ENCODE assay signal across 18 cellular contexts in genomic region chr21:34988625-34989024, GRCh38.
DNase-seq lines count a peak whose midpoint lies in the region; ATAC-seq and TF ChIP-seq lines count a peak whose summit lies in the region.
"Had no signal": no experiment of that assay in that cellular context is flagged by ENCODE, and none has a peak within 500 bp of the region (broad histone marks: within the 10 kb centered on the region; RNA-seq: fewer than 3 reads in every experiment).

No MANE protein-coding gene starts in this region.

- no peaks in the 10 kb centered on the region for H3K9me3 Mint-ChIP-seq in activated naive CD8-positive, alpha-beta T cell (ENCODE audit: low read depth)
- no peaks in the 10 kb centered on the region for H3K9me3 Mint-ChIP-seq in activated naive CD8-positive, alpha-beta T cell treated with anti-CD3 and anti-CD28 coated beads for 36 hours
- H3K9me3 Mint-ChIP-seq in activated naive CD8-positive, alpha-beta T cell treated with anti-CD3 and anti-CD28 coated beads, Interleukin-2, amount 50 U/mL, for 24 hours, result no peaks in the 10 kb centered on the region
- H3K9me3 Mint-ChIP-seq in stimulated activated effector memory CD8-positive, alpha-beta T cell treated with anti-CD3 and anti-CD28 coated beads, Interleukin-12 subunit alpha, Interleukin-12 subunit beta, amount 100 ng/mL, for 72 hours, result no peaks in the 10 kb centered on the region
- H3K9me3 Mint-ChIP-seq: type B pancreatic cell had no signal

- peaks cover 7% of the 10 kb centered on the region for H3K36me3 Mint-ChIP-seq in activated naive CD8-positive, alpha-beta T cell
- peaks cover 8% of the 10 kb centered on the region for H3K36me3 Mint-ChIP-seq in activated naive CD8-positive, alpha-beta T cell treated with anti-CD3 and anti-CD28 coated beads for 36 hours
- peaks cover 3% of the 10 kb centered on the region for H3K36me3 Mint-ChIP-seq in activated naive CD8-positive, alpha-beta T cell treated with anti-CD3 and anti-CD28 coated beads, Interleukin-2, amount 50 U/mL, for 24 hours (ENCODE audit: low read depth)
- peaks cover 13% of the 10 kb centered on the region for H3K36me3 Mint-ChIP-seq in stimulated activated effector memory CD8-positive, alpha-beta T cell treated with anti-CD3 and anti-CD28 coated beads, Interleukin-12 subunit alpha, Interleukin-12 subunit beta, amount 100 ng/mL, for 72 hours
- H3K36me3 Mint-ChIP-seq: type B pancreatic cell had no signal

- no peaks in the 10 kb centered on the region for H3K36me3 ChIP-seq in HEK293 (ENCODE audit: control insufficient read depth in 2 of 2, insufficient read depth in 1 of 2, low read length in 2 of 2)
- H3K36me3 ChIP-seq: left ventricle myocardium inferior had no signal

- peak overlapping the region; percentile 50 for H3K4me3 Mint-ChIP-seq in activated naive CD8-positive, alpha-beta T cell
- H3K4me3 Mint-ChIP-seq in activated naive CD8-positive, alpha-beta T cell treated with anti-CD3 and anti-CD28 coated beads for 36 hours, result no peak overlapping the region
- peak overlapping the region; percentile 52 for H3K4me3 Mint-ChIP-seq in activated naive CD8-positive, alpha-beta T cell treated with anti-CD3 and anti-CD28 coated beads, Interleukin-2, amount 50 U/mL, for 24 hours
- H3K4me3 Mint-ChIP-seq in stimulated activated effector memory CD8-positive, alpha-beta T cell treated with anti-CD3 and anti-CD28 coated beads, Interleukin-12 subunit alpha, Interleukin-12 subunit beta, amount 100 ng/mL, for 72 hours, result peak overlapping the region; percentile 79
- H3K4me3 Mint-ChIP-seq: type B pancreatic cell had no signal

- peaks cover 1% of the 10 kb centered on the region; the same call in 1 of the 2 replicates for H3K4me1 ChIP-seq in HEK293 (ENCODE audit: control insufficient read depth, insufficient read depth, low read length)
- H3K4me1 ChIP-seq: left ventricle myocardium inferior had no signal

- H3K27ac ChIP-seq in HEK293 (ENCODE audit: extremely low read depth, low read depth, low read length), result no peak overlapping the region
- H3K27ac ChIP-seq: dorsolateral prefrontal cortex, HL-60, left ventricle myocardium inferior had no signal

- no peak for ATAC-seq in activated naive CD8-positive, alpha-beta T cell treated with anti-CD3 and anti-CD28 coated beads, Interleukin-2, amount 50 U/mL, for 24 hours
- no peak for ATAC-seq in stimulated activated effector memory CD8-positive, alpha-beta T cell treated with anti-CD3 and anti-CD28 coated beads, Interleukin-12 subunit alpha, Interleukin-12 subunit beta, amount 100 ng/mL, for 72 hours

- no peaks in the 10 kb centered on the region for H3K9me3 ChIP-seq in HEK293 (ENCODE audit: control insufficient read depth, insufficient read depth, low read depth, low read length)
- H3K9me3 ChIP-seq: left ventricle myocardium inferior had no signal

- POLR2A ChIA-PET in HEK293 (lab: Yijun Ruan, JAX), result no interaction called here

- no peak overlapping the region for H3K4me3 ChIP-seq in HEK293 (ENCODE audit: low read depth, low read length)
- H3K4me3 ChIP-seq: dorsolateral prefrontal cortex, left ventricle myocardium inferior, skin epidermis had no signal

- peak overlapping the region; percentile 89 for H3K27ac Mint-ChIP-seq in activated naive CD8-positive, alpha-beta T cell
- no peak overlapping the region for H3K27ac Mint-ChIP-seq in activated naive CD8-positive, alpha-beta T cell treated with anti-CD3 and anti-CD28 coated beads for 36 hours
- peak overlapping the region; percentile 82 for H3K27ac Mint-ChIP-seq in activated naive CD8-positive, alpha-beta T cell treated with anti-CD3 and anti-CD28 coated beads, Interleukin-2, amount 50 U/mL, for 24 hours
- peak overlapping the region; percentile 98 for H3K27ac Mint-ChIP-seq in stimulated activated effector memory CD8-positive, alpha-beta T cell treated with anti-CD3 and anti-CD28 coated beads, Interleukin-12 subunit alpha, Interleukin-12 subunit beta, amount 100 ng/mL, for 72 hours
- H3K27ac Mint-ChIP-seq: type B pancreatic cell had no signal

- no peaks in the 10 kb centered on the region for H3K27me3 Mint-ChIP-seq in activated naive CD8-positive, alpha-beta T cell
- no peaks in the 10 kb centered on the region for H3K27me3 Mint-ChIP-seq in activated naive CD8-positive, alpha-beta T cell treated with anti-CD3 and anti-CD28 coated beads for 36 hours
- no peaks in the 10 kb centered on the region for H3K27me3 Mint-ChIP-seq in activated naive CD8-positive, alpha-beta T cell treated with anti-CD3 and anti-CD28 coated beads, Interleukin-2, amount 50 U/mL, for 24 hours

- no peak for TF ChIP-seq CTCF in HEK293 (tag by site-specific recombination; IDR thresholded peaks at IDR 0.05)

- no peak for DNase-seq in activated naive CD8-positive, alpha-beta T cell treated with anti-CD3 and anti-CD28 coated beads for 36 hours
- DNase-seq in activated naive CD8-positive, alpha-beta T cell treated with anti-CD3 and anti-CD28 coated beads, Interleukin-2, amount 50 U/mL, for 24 hours, result no peak
- DNase-seq in stimulated activated effector memory CD8-positive, alpha-beta T cell treated with anti-CD3 and anti-CD28 coated beads, Interleukin-12 subunit alpha, Interleukin-12 subunit beta, amount 100 ng/mL, for 72 hours (ENCODE audit: low spot score in 2 of 2), result no peak
- DNase-seq in SHP77 treated with DMSO at 0.1 percent for 48 hours (lab: John Stamatoyannopoulos, UW) (no peak), NCI-H146 (lab: John Stamatoyannopoulos, UW) (no peak), AG20443 (ENCODE audit: low spot score) (no peak)
- DNase-seq: amygdala, Calu3, caudate nucleus, dorsolateral prefrontal cortex, left ventricle myocardium inferior, NCI-H2227 treated with DMSO at 0.1 percent for 48 hours, NCI-H82 had no signal

- CTCF ChIA-PET in HEK293 (lab: Yijun Ruan, JAX), result interaction anchor here (1.0 kb wide), 1 partner anchor 296 kb away, joined by 3 read pairs; no protein-coding TSS in a partner anchor

- H3K4me1 Mint-ChIP-seq in activated naive CD8-positive, alpha-beta T cell (ENCODE audit: low read depth), result peaks cover 80% of the 10 kb centered on the region
- H3K4me1 Mint-ChIP-seq in activated naive CD8-positive, alpha-beta T cell treated with anti-CD3 and anti-CD28 coated beads for 36 hours, result peaks cover 70% of the 10 kb centered on the region
- H3K4me1 Mint-ChIP-seq in activated naive CD8-positive, alpha-beta T cell treated with anti-CD3 and anti-CD28 coated beads, Interleukin-2, amount 50 U/mL, for 24 hours, result peaks cover 83% of the 10 kb centered on the region
- peaks cover 66% of the 10 kb centered on the region for H3K4me1 Mint-ChIP-seq in stimulated activated effector memory CD8-positive, alpha-beta T cell treated with anti-CD3 and anti-CD28 coated beads, Interleukin-12 subunit alpha, Interleukin-12 subunit beta, amount 100 ng/mL, for 72 hours

TF ChIP-seq in HEK293, 187 proteins besides CTCF, POLR2A, EP300 and RAD21:
- TF ChIP-seq ZNF26 (tag by site-specific recombination; IDR thresholded peaks at IDR 0.05), result no peak
- 0 out of 2 replicates have a peak, but pooled peaks have one; percentile 32 for TF ChIP-seq SCRT2 (tag by site-specific recombination; IDR thresholded peaks at IDR 0.05)
